In the genomic region with DNA sequence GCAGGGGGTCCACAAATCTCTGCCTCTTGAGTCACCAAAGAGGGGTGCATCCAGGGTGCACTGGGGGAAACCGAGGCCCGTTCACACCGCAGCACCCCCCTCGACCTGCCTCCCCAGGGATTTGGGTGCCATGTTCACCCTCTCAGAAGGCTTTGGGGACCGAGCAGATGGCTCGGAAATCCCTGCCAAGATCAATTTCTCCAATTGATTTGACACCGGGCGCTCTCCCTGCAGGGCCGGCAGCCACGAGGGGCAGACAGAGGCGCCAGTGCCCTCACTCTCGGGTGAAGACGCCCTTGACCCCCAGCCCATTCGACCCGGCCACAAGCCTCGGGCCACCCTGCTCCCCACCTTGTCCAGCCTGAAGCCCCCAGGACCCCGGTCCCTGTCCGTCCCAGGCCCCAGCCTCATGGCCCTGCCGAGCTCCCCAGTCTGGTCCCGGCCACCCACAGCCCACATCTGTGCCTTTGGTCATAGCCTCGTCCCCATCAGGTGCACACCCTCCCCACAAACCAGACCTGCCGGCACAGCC, we compare ENCODE assay signal across 30 cellular contexts. TPM values are rescaled to one million over a fixed set of nuclear protein-coding genes. Genes with fewer than 3 reads are reported as not detected.
"Had no signal": no experiment of that assay in that cellular context is flagged by ENCODE, and none has a peak within 500 bp of the region (broad histone marks: within the 10 kb centered on the region; RNA-seq: fewer than 3 reads in every experiment).

No MANE protein-coding gene starts in this region.

- H3K4me3 ChIP-seq: adrenal gland, gastroesophageal sphincter, heart left ventricle, prostate gland, right atrium auricular region, thyroid gland had no signal

- FAIRE-seq: astrocyte, colon, islet of Langerhans had no signal

- H3K4me1 ChIP-seq: heart left ventricle, right atrium auricular region, thyroid gland had no signal

- DNase-seq: activated CD4-positive, alpha-beta T cell treated with anti-CD3 and anti-CD28 coated beads for 36 hours; activated CD4-positive, alpha-beta T cell treated with anti-CD3 and anti-CD28 coated beads, Interleukin-2, amount 50 U/mL, for 4 hours; activated CD8-positive, alpha-beta memory T cell treated with anti-CD3 and anti-CD28 coated beads for 24 hours; activated CD8-positive, alpha-beta memory T cell treated with anti-CD3 and anti-CD28 coated beads, Interleukin-2, amount 50 U/mL, for 4 hours; activated naive CD4-positive, alpha-beta T cell; activated T-cell treated with anti-CD3 and anti-CD28 coated beads, Interleukin-2, amount 50 U/mL, for 24 hours; endodermal cell; esophagus squamous epithelium; heart left ventricle; left ventricle myocardium superior; naive thymus-derived CD8-positive, alpha-beta T cell; stimulated activated CD4-positive, alpha-beta T cell treated with anti-CD3 and anti-CD28 coated beads, Interleukin-12 subunit alpha, Interleukin-12 subunit beta, amount 100 ng/mL, for 4 hours; stimulated activated CD4-positive, alpha-beta T cell treated with anti-CD3 and anti-CD28 coated beads, Interleukin-4, amount 100 ng/mL, for 4 hours; stimulated activated naive CD8-positive, alpha-beta T cell treated with anti-CD3 and anti-CD28 coated beads, Interleukin-15, Interleukin-2, amounts not matched to agents 100 U/mL and 50 U/mL, for 24 hours; thyroid gland had no signal

- H3K36me3 ChIP-seq: adrenal gland, esophagus squamous epithelium, gastroesophageal sphincter, heart left ventricle, prostate gland, right atrium auricular region, thyroid gland had no signal

- H3K27me3 ChIP-seq: adrenal gland, thyroid gland had no signal

- ATAC-seq: activated CD4-positive, alpha-beta T cell treated with anti-CD3 and anti-CD28 coated beads for 36 hours; gastroesophageal sphincter; heart left ventricle; left ventricle myocardium superior; naive thymus-derived CD8-positive, alpha-beta T cell; stimulated activated naive CD8-positive, alpha-beta T cell treated with anti-CD3 and anti-CD28 coated beads, Interleukin-15, Interleukin-2, amounts not matched to agents 100 U/mL and 50 U/mL, for 24 hours; WTC11 had no signal

- H3K27ac ChIP-seq: adrenal gland, gastroesophageal sphincter, heart left ventricle, right atrium auricular region, thyroid gland had no signal

- H3K9me3 ChIP-seq: prostate gland, thyroid gland had no signal

RNA-seq across cellular contexts. Expression of a gene that starts 9.3 kb away (rescaled TPM):
- total RNA-seq: activated CD4-positive, alpha-beta T cell treated with anti-CD3 and anti-CD28 coated beads for 36 hours; activated T-helper 2 cell treated with anti-CD3 and anti-CD28 coated beads, Interferon-gamma antibody, Interleukin-2, Interleukin-4, amounts not matched to agents 10 μg/mL and 5 μg/mL and 100 μg/mL, durations not matched to agents 14 hours and 24 hours and 36 hours; astrocyte; esophagus squamous epithelium; gastroesophageal sphincter; mammary epithelial cell; mesothelial cell of epicardium; naive thymus-derived CD8-positive, alpha-beta T cell; osteocyte; skeletal muscle tissue; subcutaneous adipose tissue; thyroid gland had no signal
- polyA plus RNA-seq: mammary epithelial cell; naive thymus-derived CD8-positive, alpha-beta T cell had no signal

RNA-seq across cellular contexts. Expression of a gene that starts 14.2 kb away (rescaled TPM):
- total RNA-seq: activated CD4-positive, alpha-beta T cell treated with anti-CD3 and anti-CD28 coated beads for 36 hours; activated T-helper 2 cell treated with anti-CD3 and anti-CD28 coated beads, Interferon-gamma antibody, Interleukin-2, Interleukin-4, amounts not matched to agents 10 μg/mL and 5 μg/mL and 100 μg/mL, durations not matched to agents 14 hours and 24 hours and 36 hours; astrocyte; esophagus squamous epithelium; gastroesophageal sphincter; heart left ventricle; left ventricle myocardium superior; mammary epithelial cell; mesothelial cell of epicardium; naive thymus-derived CD8-positive, alpha-beta T cell; osteocyte; right atrium auricular region; skeletal muscle tissue; subcutaneous adipose tissue; thyroid gland; urinary bladder had no signal
- polyA plus RNA-seq: heart left ventricle; mammary epithelial cell; naive thymus-derived CD8-positive, alpha-beta T cell; urinary bladder had no signal
